11 cellular contexts compared by ENCODE assay signal in genomic region chr11:128465531-128465930, GRCh38.
DNase-seq lines count a peak whose midpoint lies in the region; ATAC-seq and TF ChIP-seq lines count a peak whose summit lies in the region.
"Had no signal": no experiment of that assay in that cellular context is flagged by ENCODE, and none has a peak within 500 bp of the region (broad histone marks: within the 10 kb centered on the region; RNA-seq: fewer than 3 reads in every experiment).

No MANE protein-coding gene starts in this region.

- H3K27me3 Mint-ChIP-seq in activated naive CD8-positive, alpha-beta T cell = no peaks in the 10 kb centered on the region
- H3K27me3 Mint-ChIP-seq in mesothelial cell of epicardium (ENCODE audit: low read depth) = no peaks in the 10 kb centered on the region

- H3K4me1 ChIP-seq in left ventricle myocardium inferior (peaks cover 87% of the 10 kb centered on the region), upper lobe of right lung (peaks cover 62% of the 10 kb centered on the region)

- H3K27ac ChIP-seq in left ventricle myocardium inferior (replicated peaks) = peak overlapping the region; percentile 80
- peak overlapping the region; percentile 44 for H3K27ac ChIP-seq in upper lobe of right lung

- peaks cover 100% of the 10 kb centered on the region for H3K4me1 Mint-ChIP-seq in activated naive CD8-positive, alpha-beta T cell (ENCODE audit: low read depth)
- H3K4me1 Mint-ChIP-seq in mesothelial cell of epicardium = peaks cover 52% of the 10 kb centered on the region

- peak overlapping the region; percentile 91 for H3K4me3 Mint-ChIP-seq in activated naive CD8-positive, alpha-beta T cell
- no peak overlapping the region for H3K4me3 Mint-ChIP-seq in mesothelial cell of epicardium

- H3K4me3 ChIP-seq in left ventricle myocardium inferior (no peak overlapping the region), upper lobe of right lung (no peak overlapping the region)

- peaks cover 43% of the 10 kb centered on the region for H3K36me3 ChIP-seq in left ventricle myocardium inferior
- H3K36me3 ChIP-seq in upper lobe of right lung = peaks cover 42% of the 10 kb centered on the region
- H3K36me3 ChIP-seq: BE2C had no signal

- H3K9me3 ChIP-seq in left ventricle myocardium inferior (replicated peaks) = no peaks in the 10 kb centered on the region
- no peaks in the 10 kb centered on the region for H3K9me3 ChIP-seq in upper lobe of right lung
- H3K9me3 ChIP-seq: BE2C had no signal

- ATAC-seq in left ventricle myocardium superior (no peak), upper lobe of right lung (no peak), GM21717 (IDR thresholded peaks at IDR 0.05; ENCODE audit: unreplicated experiment) (no peak)

- TF ChIP-seq CTCF in left ventricle myocardium inferior (IDR thresholded peaks at IDR 0.05; ENCODE audit: borderline replicate concordance) (no peak), mesothelial cell of epicardium (IDR thresholded peaks at IDR 0.05; ENCODE audit: unreplicated experiment) (no peak), upper lobe of right lung (IDR thresholded peaks at IDR 0.05) (no peak)

- no peaks in the 10 kb centered on the region for H3K27me3 ChIP-seq in left ventricle myocardium inferior (ENCODE audit: low read depth)
- no peaks in the 10 kb centered on the region for H3K27me3 ChIP-seq in upper lobe of right lung
- H3K27me3 ChIP-seq: BE2C had no signal

- intact Hi-C loops in left ventricle myocardium inferior (cut with micrococcal nuclease) = no loop called here
- intact Hi-C loops in left ventricle myocardium superior (cut with micrococcal nuclease) = no loop called here
- intact Hi-C loops in upper lobe of right lung (cut with DNase I) = no loop called here

- DNase-seq in left ventricle myocardium inferior = no peak
- no peak for DNase-seq in left ventricle myocardium superior
- no peak for DNase-seq in mesothelial cell of epicardium (ENCODE audit: low spot score in 2 of 2, unreplicated experiment in 2 of 2)
- no peak for DNase-seq in upper lobe of right lung
- DNase-seq in HPDE6-E6E7 (ENCODE audit: extremely low spot score) = no peak
- no peak for DNase-seq in CD1c-positive myeloid dendritic cell (ENCODE audit: extremely low spot score)
- DNase-seq: BE2C, GDM1, NCI-H2081 had no signal

- peaks cover 56% of the 10 kb centered on the region for H3K36me3 Mint-ChIP-seq in activated naive CD8-positive, alpha-beta T cell
- peaks cover 17% of the 10 kb centered on the region for H3K36me3 Mint-ChIP-seq in mesothelial cell of epicardium

- H3K9me3 Mint-ChIP-seq in activated naive CD8-positive, alpha-beta T cell (ENCODE audit: low read depth) = no peaks in the 10 kb centered on the region
- H3K9me3 Mint-ChIP-seq in mesothelial cell of epicardium = no peaks in the 10 kb centered on the region

- H3K27ac Mint-ChIP-seq in activated naive CD8-positive, alpha-beta T cell = peak overlapping the region; percentile 100
- peak overlapping the region; percentile 22 for H3K27ac Mint-ChIP-seq in mesothelial cell of epicardium
